21 cellular contexts compared by ENCODE assay signal in the genomic region with DNA sequence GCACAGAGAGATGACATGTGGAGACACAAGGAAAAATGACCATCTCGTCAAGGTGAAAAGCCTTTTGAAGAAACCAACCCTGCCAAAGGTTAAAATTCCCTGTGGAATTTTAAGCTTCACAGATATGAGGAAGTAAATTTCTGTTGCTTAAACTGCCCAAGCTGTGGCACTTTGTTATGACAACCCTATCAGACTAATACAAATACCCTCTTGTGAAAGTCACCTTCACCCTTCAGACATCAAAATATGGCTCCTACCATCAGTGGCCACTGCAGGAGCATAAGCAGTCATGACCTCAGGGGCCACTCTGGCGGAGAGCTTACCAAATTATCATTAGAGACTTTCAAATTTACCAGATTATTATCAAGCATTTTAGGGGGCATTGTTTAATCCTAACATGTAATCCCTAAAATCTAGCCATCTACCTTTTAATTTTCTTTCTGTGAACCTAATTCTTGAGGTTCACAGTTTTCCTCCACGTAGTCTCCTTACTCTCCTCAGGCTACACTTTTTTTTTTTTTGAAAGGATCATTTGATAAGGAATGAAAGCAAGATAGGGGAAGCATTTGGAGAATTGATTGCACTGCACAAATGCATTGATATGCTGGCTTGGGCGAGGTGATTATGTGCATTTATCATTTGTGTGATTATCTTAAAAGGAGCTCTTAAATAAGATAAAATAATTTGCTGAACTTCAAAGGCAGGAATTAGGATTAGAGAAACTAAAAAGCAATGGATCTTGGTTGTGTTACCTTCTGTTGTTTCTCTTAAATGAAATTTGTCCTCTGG.
A peak's percentile ranks its signal among the peaks of the same experiment; 100 is the strongest.
DNase-seq lines count a peak whose midpoint lies in the region; ATAC-seq and TF ChIP-seq lines count a peak whose summit lies in the region.
"Had no signal": no experiment of that assay in that cellular context is flagged by ENCODE, and none has a peak within 500 bp of the region (broad histone marks: within the 10 kb centered on the region; RNA-seq: fewer than 3 reads in every experiment).

No MANE protein-coding gene starts in this region.

- H3K79me1 ChIP-seq in mesendoderm (ENCODE audit: low read length): no peaks in the 10 kb centered on the region

- H3K18ac ChIP-seq in mesendoderm (ENCODE audit: low read length): no peak overlapping the region

- H2AK5ac ChIP-seq in mesendoderm (ENCODE audit: low read length): no peak overlapping the region

- DNase-seq in activated T-cell treated with anti-CD3 and anti-CD28 coated beads, Interleukin-2, amount 50 U/mL, for 72 hours: no peak
- DNase-seq in activated T-cell treated with anti-CD3 and anti-CD28 coated beads, Interleukin-2, amount 50 U/mL, for 24 hours: no peak
- DNase-seq in Caco-2 (peak; percentile 62 to 65), left ventricle myocardium inferior (no peak), mesendoderm (no peak), NCI-H2227 (lab: John Stamatoyannopoulos, UW; ENCODE audit: unreplicated experiment) (no peak), Peyer's patch (no peak)
- no peak for DNase-seq in activated CD4-positive, alpha-beta T cell treated with anti-CD3 and anti-CD28 coated beads, Interleukin-2, amount 10 ng/mL, durations not matched to agents 7 days and 5 days
- DNase-seq: 8988T; Calu3; CD4-positive, alpha-beta memory T cell; DMS79; GDM1; GOT3; H7; HFFc6 had no signal

- BruUV-seq in Caco-2 (replicated peaks; lab: Mats Ljungman, UMichigan): no TSS peak

- no peak overlapping the region for H3K23ac ChIP-seq in mesendoderm (ENCODE audit: low read length)

- no peak overlapping the region for H4K5ac ChIP-seq in mesendoderm (ENCODE audit: low read length)

- H3K27ac ChIP-seq in left ventricle myocardium inferior (replicated peaks): peak overlapping the region; percentile 42
- H3K27ac ChIP-seq in mesendoderm (ENCODE audit: low read depth, low read length): no peak overlapping the region
- no peak overlapping the region for H3K27ac ChIP-seq in Peyer's patch
- H3K27ac ChIP-seq: BLaER1 had no signal

- H2BK120ac ChIP-seq in mesendoderm (ENCODE audit: low read depth, low read length): no peak overlapping the region

- H3K4me2 ChIP-seq in mesendoderm (ENCODE audit: low read length): no peak overlapping the region
- H3K4me2 ChIP-seq: BLaER1 had no signal

- peaks cover 32% of the 10 kb centered on the region for H3K4me1 ChIP-seq in Caco-2
- peaks cover 9% of the 10 kb centered on the region for H3K4me1 ChIP-seq in left ventricle myocardium inferior
- H3K4me1 ChIP-seq in mesendoderm (ENCODE audit: control insufficient read depth, low read depth, low read length): peaks cover 6% of the 10 kb centered on the region
- H3K4me1 ChIP-seq in Peyer's patch: peaks cover 0 to 16% (median 0%) of the 10 kb centered on the region in 4 donors

- H3K79me2 ChIP-seq in mesendoderm (ENCODE audit: control insufficient read depth, insufficient read depth, low read length): no peaks in the 10 kb centered on the region

- H3K36me3 Mint-ChIP-seq in activated T-cell treated with anti-CD3 and anti-CD28 coated beads, Interleukin-2, amount 50 U/mL, for 72 hours (ENCODE audit: insufficient read depth in 2 of 2): peaks cover 0 to under 1% of the 10 kb centered on the region in 2 donors
- H3K36me3 Mint-ChIP-seq in activated T-cell treated with anti-CD3 and anti-CD28 coated beads, Interleukin-2, amount 50 U/mL, for 24 hours (ENCODE audit: low read depth): no peaks in the 10 kb centered on the region
- H3K36me3 Mint-ChIP-seq in Caco-2 (ENCODE audit: insufficient read depth, unreplicated experiment): no peaks in the 10 kb centered on the region
- no peaks in the 10 kb centered on the region for H3K36me3 Mint-ChIP-seq in activated CD4-positive, alpha-beta T cell treated with anti-CD3 and anti-CD28 coated beads, Interleukin-2, amount 10 ng/mL, durations not matched to agents 7 days and 5 days (ENCODE audit: low read depth)
- H3K36me3 Mint-ChIP-seq: CD14-positive monocyte; CD4-positive, alpha-beta memory T cell had no signal

- H3K4me3 ChIP-seq in Caco-2 (ENCODE audit: low read depth, low read length): no peak overlapping the region
- no peak overlapping the region for H3K4me3 ChIP-seq in left ventricle myocardium inferior
- H3K4me3 ChIP-seq in mesendoderm (ENCODE audit: low read length): no peak overlapping the region
- H3K4me3 ChIP-seq in Peyer's patch: no peak overlapping the region
- H3K4me3 ChIP-seq: BLaER1 had no signal

- H3K4me1 Mint-ChIP-seq in activated T-cell treated with anti-CD3 and anti-CD28 coated beads, Interleukin-2, amount 50 U/mL, for 72 hours (ENCODE audit: low read depth): no peaks in the 10 kb centered on the region
- H3K4me1 Mint-ChIP-seq in activated T-cell treated with anti-CD3 and anti-CD28 coated beads, Interleukin-2, amount 50 U/mL, for 24 hours (ENCODE audit: low read depth): no peaks in the 10 kb centered on the region
- peaks cover 26% of the 10 kb centered on the region for H3K4me1 Mint-ChIP-seq in Caco-2 (ENCODE audit: low read depth, unreplicated experiment)
- H3K4me1 Mint-ChIP-seq in activated CD4-positive, alpha-beta T cell treated with anti-CD3 and anti-CD28 coated beads, Interleukin-2, amount 10 ng/mL, durations not matched to agents 7 days and 5 days: no peaks in the 10 kb centered on the region
- H3K4me1 Mint-ChIP-seq: CD14-positive monocyte; CD4-positive, alpha-beta memory T cell; IgD-negative memory B cell had no signal

- no peak for TF ChIP-seq POLR2A in Peyer's patch (IDR thresholded peaks at IDR 0.05)

- no peak overlapping the region for H2BK5ac ChIP-seq in mesendoderm (ENCODE audit: low read length)

- peaks cover 0 to 1% of the 10 kb centered on the region in 2 donors for H3K9me3 Mint-ChIP-seq in activated T-cell treated with anti-CD3 and anti-CD28 coated beads, Interleukin-2, amount 50 U/mL, for 72 hours
- peaks cover 2% of the 10 kb centered on the region for H3K9me3 Mint-ChIP-seq in activated T-cell treated with anti-CD3 and anti-CD28 coated beads, Interleukin-2, amount 50 U/mL, for 24 hours
- peaks cover 46% of the 10 kb centered on the region for H3K9me3 Mint-ChIP-seq in Caco-2 (ENCODE audit: unreplicated experiment)
- H3K9me3 Mint-ChIP-seq in activated CD4-positive, alpha-beta T cell treated with anti-CD3 and anti-CD28 coated beads, Interleukin-2, amount 10 ng/mL, durations not matched to agents 7 days and 5 days: peaks cover 1% of the 10 kb centered on the region
- H3K9me3 Mint-ChIP-seq: HFFc6, IgD-negative memory B cell had no signal

- H3K9me3 ChIP-seq in Caco-2: peaks cover 16% of the 10 kb centered on the region
- H3K9me3 ChIP-seq in left ventricle myocardium inferior (replicated peaks): peaks cover 19% of the 10 kb centered on the region
- H3K9me3 ChIP-seq in Peyer's patch: no peaks in the 10 kb centered on the region

- H2BK15ac ChIP-seq in mesendoderm (replicated peaks; ENCODE audit: low read depth): no peak overlapping the region

- H3K27ac Mint-ChIP-seq in activated T-cell treated with anti-CD3 and anti-CD28 coated beads, Interleukin-2, amount 50 U/mL, for 72 hours: peak overlapping the region; percentile 24
- no peak overlapping the region for H3K27ac Mint-ChIP-seq in activated T-cell treated with anti-CD3 and anti-CD28 coated beads, Interleukin-2, amount 50 U/mL, for 24 hours
- peak overlapping the region; percentile 82 for H3K27ac Mint-ChIP-seq in Caco-2 (ENCODE audit: unreplicated experiment)
- H3K27ac Mint-ChIP-seq in activated CD4-positive, alpha-beta T cell treated with anti-CD3 and anti-CD28 coated beads, Interleukin-2, amount 10 ng/mL, durations not matched to agents 7 days and 5 days: no peak overlapping the region
- H3K27ac Mint-ChIP-seq: CD14-positive monocyte; CD4-positive, alpha-beta memory T cell; HFFc6; IgD-negative memory B cell had no signal

- H3K27me3 ChIP-seq in Caco-2 (replicated peaks; ENCODE audit: control insufficient read depth, insufficient read depth, low read length) (no peaks in the 10 kb centered on the region), left ventricle myocardium inferior (ENCODE audit: low read depth) (no peaks in the 10 kb centered on the region), mesendoderm (ENCODE audit: insufficient read depth, low read length, poor library complexity) (no peaks in the 10 kb centered on the region), Peyer's patch (no peaks in the 10 kb centered on the region)
- H3K27me3 ChIP-seq: BLaER1 had no signal

- no peaks in the 10 kb centered on the region for H3K36me3 ChIP-seq in Caco-2 (ENCODE audit: control insufficient read depth, insufficient read depth, low read length)
- no peaks in the 10 kb centered on the region for H3K36me3 ChIP-seq in left ventricle myocardium inferior
- H3K36me3 ChIP-seq in mesendoderm (ENCODE audit: control insufficient read depth, insufficient read depth, low read length): no peaks in the 10 kb centered on the region
- no peaks in the 10 kb centered on the region for H3K36me3 ChIP-seq in Peyer's patch
- H3K36me3 ChIP-seq: BLaER1 had no signal

- POLR2A ChIA-PET in Caco-2 (lab: Charles Lee): no interaction called here
- POLR2A ChIA-PET in activated CD4-positive, alpha-beta T cell treated with anti-CD3 and anti-CD28 coated beads, Interleukin-2, amount 10 ng/mL, durations not matched to agents 7 days and 5 days (lab: Charles Lee): no interaction called here

- peak overlapping the region; percentile 25 for H3K56ac ChIP-seq in mesendoderm (ENCODE audit: low read length)

- no peak overlapping the region for H4K8ac ChIP-seq in mesendoderm (ENCODE audit: low read depth, low read length)

- ATAC-seq in activated T-cell treated with anti-CD3 and anti-CD28 coated beads, Interleukin-2, amount 50 U/mL, for 72 hours (replicated peaks in 1 of 2): no peak
- ATAC-seq: HCT116, HepG2 had no signal

- no peak overlapping the region for H3K9ac ChIP-seq in mesendoderm (ENCODE audit: low read length)
- H3K9ac ChIP-seq: BLaER1 had no signal

- no peak overlapping the region for H3K4me3 Mint-ChIP-seq in activated T-cell treated with anti-CD3 and anti-CD28 coated beads, Interleukin-2, amount 50 U/mL, for 72 hours
- H3K4me3 Mint-ChIP-seq in activated T-cell treated with anti-CD3 and anti-CD28 coated beads, Interleukin-2, amount 50 U/mL, for 24 hours: no peak overlapping the region
- H3K4me3 Mint-ChIP-seq in Caco-2 (ENCODE audit: unreplicated experiment): peak overlapping the region; percentile 48
- no peak overlapping the region for H3K4me3 Mint-ChIP-seq in activated CD4-positive, alpha-beta T cell treated with anti-CD3 and anti-CD28 coated beads, Interleukin-2, amount 10 ng/mL, durations not matched to agents 7 days and 5 days
- H3K4me3 Mint-ChIP-seq: CD14-positive monocyte; CD4-positive, alpha-beta memory T cell; HFFc6 had no signal

- no peak overlapping the region for H3K4ac ChIP-seq in mesendoderm (ENCODE audit: low read depth, low read length)

- CTCF ChIA-PET in Caco-2 (lab: Charles Lee): no interaction called here
- CTCF ChIA-PET in activated CD4-positive, alpha-beta T cell treated with anti-CD3 and anti-CD28 coated beads, Interleukin-2, amount 10 ng/mL, durations not matched to agents 7 days and 5 days (lab: Charles Lee): no interaction called here

- intact Hi-C loops in Caco-2 (cut with micrococcal nuclease; ENCODE audit: unreplicated experiment) (loop anchor here (1.0 to 2.0 kb wide), 3 partner anchors 8 to 35 kb away; no protein-coding TSS in a partner anchor), left ventricle myocardium inferior (cut with micrococcal nuclease) (no loop called here)

- TF ChIP-seq CTCF in Caco-2 (IDR thresholded peaks at IDR 0.05; ENCODE audit: insufficient read depth in 1 of 2, low read depth in 1 of 2, low read length in 1 of 2, severe bottlenecking in 1 of 2, unreplicated experiment in 1 of 2) (no peak), left ventricle myocardium inferior (IDR thresholded peaks at IDR 0.05; ENCODE audit: borderline replicate concordance) (no peak), Peyer's patch (IDR thresholded peaks at IDR 0.05) (no peak)

- H3K27me3 Mint-ChIP-seq in activated T-cell treated with anti-CD3 and anti-CD28 coated beads, Interleukin-2, amount 50 U/mL, for 72 hours (ENCODE audit: low read depth): peaks cover 6% of the 10 kb centered on the region
- peaks cover 24% of the 10 kb centered on the region for H3K27me3 Mint-ChIP-seq in activated T-cell treated with anti-CD3 and anti-CD28 coated beads, Interleukin-2, amount 50 U/mL, for 24 hours
- H3K27me3 Mint-ChIP-seq in Caco-2 (ENCODE audit: insufficient read depth, unreplicated experiment): no peaks in the 10 kb centered on the region
- peaks cover 1% of the 10 kb centered on the region for H3K27me3 Mint-ChIP-seq in activated CD4-positive, alpha-beta T cell treated with anti-CD3 and anti-CD28 coated beads, Interleukin-2, amount 10 ng/mL, durations not matched to agents 7 days and 5 days

- no CpG with 5 or more reads among the region's 4 CpGs for WGBS in mesendoderm (ENCODE audit: extremely low coverage, insufficient coverage, low lambda C conversion rate)

Comparison
In these comparisons a context has a peak if more than half of its experiments do, and no peak if none do; other contexts are left out.
1. H3K27ac Mint-ChIP-seq: peak in activated T-cell treated with anti-CD3 and anti-CD28 coated beads, Interleukin-2, amount 50 U/mL, for 72 hours (single experiment) and Caco-2 (single experiment); none in activated T-cell treated with anti-CD3 and anti-CD28 coated beads, Interleukin-2, amount 50 U/mL, for 24 hours (single experiment) and activated CD4-positive, alpha-beta T cell treated with anti-CD3 and anti-CD28 coated beads, Interleukin-2, amount 10 ng/mL, durations not matched to agents 7 days and 5 days (single experiment).
2. DNase-seq: peak in Caco-2 (2 of 2); none in activated T-cell treated with anti-CD3 and anti-CD28 coated beads, Interleukin-2, amount 50 U/mL, for 72 hours (0 of 2), activated T-cell treated with anti-CD3 and anti-CD28 coated beads, Interleukin-2, amount 50 U/mL, for 24 hours (single experiment), left ventricle myocardium inferior (single experiment), mesendoderm (single experiment), NCI-H2227 (single experiment), activated CD4-positive, alpha-beta T cell treated with anti-CD3 and anti-CD28 coated beads, Interleukin-2, amount 10 ng/mL, durations not matched to agents 7 days and 5 days (single experiment) and Peyer's patch (0 of 3).